In genomic region chr5:172820046-172820767, GRCh38 we compare ENCODE assay signal across 11 cellular contexts. TPM values are rescaled to one million over a fixed set of nuclear protein-coding genes. Genes with fewer than 3 reads are reported as not detected.
DNase-seq lines count a peak whose midpoint lies in the region; TF ChIP-seq lines count a peak whose summit lies in the region.
"Had no signal": no experiment of that assay in that cellular context is flagged by ENCODE, and none has a peak within 500 bp of the region (broad histone marks: within the 10 kb centered on the region; RNA-seq: fewer than 3 reads in every experiment).

No MANE protein-coding gene starts in this region.

- DNase-seq in stimulated activated naive CD4-positive, alpha-beta T cell treated with Interleukin-2 at 50 U/mL for 16 hours (lab: John Stamatoyannopoulos, UW) = peak; percentile 24
- no peak for DNase-seq in stimulated activated naive CD4-positive, alpha-beta T cell (lab: John Stamatoyannopoulos, UW)
- DNase-seq in choroid plexus epithelial cell (ENCODE audit: low read depth) (peak; percentile 70), islet precursor cell (no peak), immature natural killer cell (no peak), NOMO-1 treated with dmso at 0.1 percent for 144 hours (lab: John Stamatoyannopoulos, UW; ENCODE audit: unreplicated experiment) (no peak)
- no peak for DNase-seq in central memory CD4-positive, alpha-beta T cell
- DNase-seq: foreskin melanocyte, natural killer cell, OCI-M1 had no signal

- peaks cover 0 to 2% (median 2%) of the 10 kb centered on the region in 3 donors for H3K36me3 Mint-ChIP-seq in immature natural killer cell

- no peaks in the 10 kb centered on the region for H3K9me3 ChIP-seq in neutrophil

- peaks cover 0 to 3% (median 2%) of the 10 kb centered on the region in 3 donors for H3K27me3 Mint-ChIP-seq in immature natural killer cell (ENCODE audit: low read depth in 3 of 3)

- H3K4me3 Mint-ChIP-seq in immature natural killer cell = no peak overlapping the region
- H3K4me3 Mint-ChIP-seq: natural killer cell had no signal

- no peaks in the 10 kb centered on the region for H3K4me1 ChIP-seq in neutrophil (ENCODE audit: control insufficient read depth in 1 of 2, insufficient read depth in 1 of 2, low read depth in 1 of 2, low read length in 1 of 2)

- no peak overlapping the region for H3K27ac Mint-ChIP-seq in immature natural killer cell
- H3K27ac Mint-ChIP-seq: natural killer cell had no signal

- peak overlapping the region; percentile 16 for H3K27ac ChIP-seq in neutrophil

- no peaks in the 10 kb centered on the region for H3K4me1 Mint-ChIP-seq in immature natural killer cell

- no peak overlapping the region for H3K4me3 ChIP-seq in choroid plexus epithelial cell (ENCODE audit: low read depth, low read length)
- no peak overlapping the region for H3K4me3 ChIP-seq in neutrophil (ENCODE audit: low read depth in 1 of 2, low read length in 1 of 2)

- no peaks in the 10 kb centered on the region for H3K27me3 ChIP-seq in neutrophil

- H3K36me3 ChIP-seq in neutrophil = no peaks in the 10 kb centered on the region

- peaks cover 0 to 8% (median 2%) of the 10 kb centered on the region in 6 donors for H3K9me3 Mint-ChIP-seq in immature natural killer cell
- H3K9me3 Mint-ChIP-seq: natural killer cell had no signal

- TF ChIP-seq CTCF in choroid plexus epithelial cell (conservative IDR thresholded peaks at IDR 0.05; ENCODE audit: low read depth, low read length) (no peak), neutrophil (IDR thresholded peaks at IDR 0.05) (no peak)

RNA-seq across cellular contexts. Expression of gene ERGIC1, which starts 13.8 kb away (rescaled TPM):
- polyA plus RNA-seq in immature natural killer cell = 10 to 100 TPM; 40.7 to 61.9 (median 61.7) TPM

RNA-seq across cellular contexts. Expression of gene DUSP1, which starts 49.2 kb away (rescaled TPM):
- 1,000 to 10,000 TPM in 1 of 3 donors, 100 to 1,000 TPM in 2; 548 to 1,082 (median 887) TPM for polyA plus RNA-seq in immature natural killer cell

Comparison
In these comparisons a context has a peak if more than half of its experiments do, and no peak if none do; other contexts are left out.
1. DNase-seq: peak in stimulated activated naive CD4-positive, alpha-beta T cell treated with Interleukin-2 at 50 U/mL for 16 hours (single experiment) and choroid plexus epithelial cell (single experiment); none in stimulated activated naive CD4-positive, alpha-beta T cell (0 of 6), islet precursor cell (single experiment), central memory CD4-positive, alpha-beta T cell (single experiment), immature natural killer cell (0 of 3) and NOMO-1 treated with dmso at 0.1 percent for 144 hours (single experiment).